In genomic region chr14:95319312-95320075, GRCh38 we compare ENCODE assay signal across 8 cellular contexts. TPM values are rescaled to one million over a fixed set of nuclear protein-coding genes. Genes with fewer than 3 reads are reported as not detected.
A peak's percentile ranks its signal among the peaks of the same experiment; 100 is the strongest.
DNase-seq lines count a peak whose midpoint lies in the region; ATAC-seq and TF ChIP-seq lines count a peak whose summit lies in the region.

Gene CLMN, minus strand, starts transcription at chr14:95319908. Its CDS starts 116 bp downstream, at chr14:95319792.

- peaks cover 5% of the 10 kb centered on the region for H3K4me1 ChIP-seq in CD8-positive, alpha-beta memory T cell (ENCODE audit: insufficient read depth, low read length)
- H3K4me1 ChIP-seq in foreskin keratinocyte (peaks cover 14% of the 10 kb centered on the region), neuronal stem cell (ENCODE audit: control insufficient read depth in 2 of 2, insufficient read depth in 1 of 2, low read depth in 1 of 2, low read length in 2 of 2) (peaks cover 9 to 12% of the 10 kb centered on the region in 2 donors)

- H4K91ac ChIP-seq in neuronal stem cell (ENCODE audit: low read depth, low read length, poor library complexity): no peak within 1 kb of the TSS

- H2BK120ac ChIP-seq in neuronal stem cell (ENCODE audit: low read depth, low read length): no peak within 1 kb of the TSS

- no peaks in the 10 kb centered on the region for H3K9me3 Mint-ChIP-seq in CD8-positive, alpha-beta memory T cell
- no peaks in the 10 kb centered on the region for H3K9me3 Mint-ChIP-seq in activated T-helper 1 cell treated with anti-CD3 and anti-CD28 coated beads, Interleukin-12 subunit alpha, Interleukin-12 subunit beta, Interleukin-2, Interleukin-4 antibody, amounts not matched to agents 30 ng/mL and 10 ng/mL and 1 ng/mL, durations not matched to agents 14 hours and 24 hours and 36 hours

- intact Hi-C loops in activated T-helper 1 cell treated with anti-CD3 and anti-CD28 coated beads, Interleukin-12 subunit alpha, Interleukin-12 subunit beta, Interleukin-2, Interleukin-4 antibody, amounts not matched to agents 30 ng/mL and 10 ng/mL and 1 ng/mL, durations not matched to agents 14 hours and 24 hours and 36 hours (cut with micrococcal nuclease): loop anchor here (2.0 kb wide), 1 partner anchor 163 kb away; the partner anchor contains the start of gene DICER1

- H3K9me3 ChIP-seq in CD8-positive, alpha-beta memory T cell (ENCODE audit: low read length): no peaks in the 10 kb centered on the region
- no peaks in the 10 kb centered on the region for H3K9me3 ChIP-seq in neuronal stem cell (replicated peaks in 1 of 2; ENCODE audit: control insufficient read depth in 2 of 2, insufficient read depth in 1 of 2, low read depth in 1 of 2, low read length in 2 of 2)

- peak within 1 kb of the TSS; percentile 87 for H3K9ac ChIP-seq in neuronal stem cell (ENCODE audit: low read depth, low read length, poor library complexity)

- H3K4me1 Mint-ChIP-seq in CD8-positive, alpha-beta memory T cell: peaks cover 13 to 15% (median 15%) of the 10 kb centered on the region in 3 donors
- peaks cover 6% of the 10 kb centered on the region for H3K4me1 Mint-ChIP-seq in activated T-helper 1 cell treated with anti-CD3 and anti-CD28 coated beads, Interleukin-12 subunit alpha, Interleukin-12 subunit beta, Interleukin-2, Interleukin-4 antibody, amounts not matched to agents 30 ng/mL and 10 ng/mL and 1 ng/mL, durations not matched to agents 14 hours and 24 hours and 36 hours (ENCODE audit: low read depth)

- H3K36me3 ChIP-seq in CD8-positive, alpha-beta memory T cell (ENCODE audit: insufficient read depth, low read length): no peaks in the 10 kb centered on the region
- no peaks in the 10 kb centered on the region for H3K36me3 ChIP-seq in neuronal stem cell (replicated peaks in 1 of 2; ENCODE audit: control insufficient read depth in 2 of 2, insufficient read depth in 2 of 2, low read length in 2 of 2)

- peak within 1 kb of the TSS; percentile 97 for H3K18ac ChIP-seq in neuronal stem cell (ENCODE audit: low read length)

- H3K27me3 Mint-ChIP-seq in CD8-positive, alpha-beta memory T cell: peaks cover 16 to 42% of the 10 kb centered on the region in 2 donors
- peaks cover 32% of the 10 kb centered on the region for H3K27me3 Mint-ChIP-seq in activated T-helper 1 cell treated with anti-CD3 and anti-CD28 coated beads, Interleukin-12 subunit alpha, Interleukin-12 subunit beta, Interleukin-2, Interleukin-4 antibody, amounts not matched to agents 30 ng/mL and 10 ng/mL and 1 ng/mL, durations not matched to agents 14 hours and 24 hours and 36 hours (ENCODE audit: insufficient read depth)

- H3K79me1 ChIP-seq in neuronal stem cell (ENCODE audit: low read depth, low read length): no peaks in the 10 kb centered on the region

- H3K4me2 ChIP-seq in neuronal stem cell (ENCODE audit: insufficient read depth, low read length, poor library complexity, severe bottlenecking): peak within 1 kb of the TSS; percentile 95

- H2BK15ac ChIP-seq in neuronal stem cell (ENCODE audit: low read length): no peak within 1 kb of the TSS

- peak within 1 kb of the TSS; percentile 50 for H3K14ac ChIP-seq in neuronal stem cell (ENCODE audit: low read length)

- peaks cover 10% of the 10 kb centered on the region for H3K27me3 ChIP-seq in CD8-positive, alpha-beta memory T cell (ENCODE audit: insufficient read depth, low read length, poor library complexity, severe bottlenecking)
- H3K27me3 ChIP-seq in foreskin keratinocyte: peaks cover 41% of the 10 kb centered on the region
- H3K27me3 ChIP-seq in neuronal stem cell (ENCODE audit: control insufficient read depth in 3 of 3, insufficient read depth in 3 of 3, low read depth in 1 of 3, low read length in 3 of 3): peaks cover 0 to 40% (median 0%) of the 10 kb centered on the region in 3 experiments

- H2BK12ac ChIP-seq in neuronal stem cell (ENCODE audit: low read length): no peak within 1 kb of the TSS

- CTCF ChIA-PET in CD8-positive, alpha-beta memory T cell (lab: Charles Lee): interaction anchor here (0.9 kb wide), 1 partner anchor 18 kb away, joined by 3 read pairs; no protein-coding TSS in a partner anchor

- POLR2A ChIA-PET in CD8-positive, alpha-beta memory T cell (lab: Charles Lee): no interaction called here

- no peak within 1 kb of the TSS for H3K27ac ChIP-seq in CD8-positive, alpha-beta memory T cell (ENCODE audit: low read depth, low read length)
- H3K27ac ChIP-seq in foreskin keratinocyte (no peak within 1 kb of the TSS), neuronal stem cell (replicated peaks; ENCODE audit: low read length) (no peak within 1 kb of the TSS)

- H3K27ac Mint-ChIP-seq in CD8-positive, alpha-beta memory T cell: peak within 1 kb of the TSS in 3 of 8 donors; percentile 27 to 70 (median 61)
- H3K27ac Mint-ChIP-seq in activated T-helper 1 cell treated with anti-CD3 and anti-CD28 coated beads, Interleukin-12 subunit alpha, Interleukin-12 subunit beta, Interleukin-2, Interleukin-4 antibody, amounts not matched to agents 30 ng/mL and 10 ng/mL and 1 ng/mL, durations not matched to agents 14 hours and 24 hours and 36 hours: peak within 1 kb of the TSS; percentile 30

- H2BK5ac ChIP-seq in neuronal stem cell (ENCODE audit: low read length): peak within 1 kb of the TSS; percentile 72

- TF ChIP-seq CTCF in foreskin keratinocyte (conservative IDR thresholded peaks at IDR 0.05): peak; percentile 2

- H3K4me3 Mint-ChIP-seq in CD8-positive, alpha-beta memory T cell: peak within 1 kb of the TSS; percentile 57 to 90 (median 73)
- peak within 1 kb of the TSS; percentile 69 for H3K4me3 Mint-ChIP-seq in activated T-helper 1 cell treated with anti-CD3 and anti-CD28 coated beads, Interleukin-12 subunit alpha, Interleukin-12 subunit beta, Interleukin-2, Interleukin-4 antibody, amounts not matched to agents 30 ng/mL and 10 ng/mL and 1 ng/mL, durations not matched to agents 14 hours and 24 hours and 36 hours

- peak within 1 kb of the TSS; percentile 76 for H4K8ac ChIP-seq in neuronal stem cell (ENCODE audit: low read depth, low read length)

- H2AFZ ChIP-seq in neuronal stem cell (ENCODE audit: low read length): peak within 1 kb of the TSS; percentile 97

- H3K36me3 Mint-ChIP-seq in CD8-positive, alpha-beta memory T cell: no peaks in the 10 kb centered on the region
- H3K36me3 Mint-ChIP-seq in activated T-helper 1 cell treated with anti-CD3 and anti-CD28 coated beads, Interleukin-12 subunit alpha, Interleukin-12 subunit beta, Interleukin-2, Interleukin-4 antibody, amounts not matched to agents 30 ng/mL and 10 ng/mL and 1 ng/mL, durations not matched to agents 14 hours and 24 hours and 36 hours (ENCODE audit: low read depth): no peaks in the 10 kb centered on the region

- peak within 1 kb of the TSS; percentile 50 for H3K4me3 ChIP-seq in CD8-positive, alpha-beta memory T cell (ENCODE audit: low read length)
- peak within 1 kb of the TSS; percentile 60 to 95 for H3K4me3 ChIP-seq in neuronal stem cell (ENCODE audit: low read length in 2 of 2)

- ATAC-seq in GM19372 (IDR thresholded peaks at IDR 0.05; ENCODE audit: low read depth, unreplicated experiment) (peak; percentile 60), foreskin keratinocyte (peak; percentile 65)

- peak in 4 of 5 donors; percentile 5 to 55 (median 30) for DNase-seq in CD8-positive, alpha-beta memory T cell
- DNase-seq in NCI-H2171 treated with DMSO at 0.1 percent for 48 hours (lab: John Stamatoyannopoulos, UW) (peak; percentile 58), foreskin keratinocyte (no peak), neuronal stem cell (ENCODE audit: low spot score) (peak; percentile 49), NK-92 (lab: John Stamatoyannopoulos, UW; ENCODE audit: unreplicated experiment) (no peak), T1000 (lab: John Stamatoyannopoulos, UW) (no peak)
- peak; percentile 13 for DNase-seq in activated T-helper 1 cell treated with anti-CD3 and anti-CD28 coated beads, Interleukin-12 subunit alpha, Interleukin-12 subunit beta, Interleukin-2, Interleukin-4 antibody, amounts not matched to agents 30 ng/mL and 10 ng/mL and 1 ng/mL, durations not matched to agents 14 hours and 24 hours and 36 hours (ENCODE audit: low spot score)

- H3K23ac ChIP-seq in neuronal stem cell (ENCODE audit: low read depth, low read length, poor library complexity): peak within 1 kb of the TSS; percentile 35

- peak within 1 kb of the TSS; percentile 93 for H2AK5ac ChIP-seq in neuronal stem cell (ENCODE audit: low read depth, low read length)

- no peak within 1 kb of the TSS for H3K4ac ChIP-seq in neuronal stem cell (ENCODE audit: low read length)

- WGBS in neuronal stem cell (ENCODE audit: extremely low coverage in 2 of 2, insufficient read length in 2 of 2, insufficient replicate concordance in 1 of 2), 2 donors: no CpG with 5 or more reads among the region's 98 CpGs

RNA-seq across cellular contexts. Expression of gene CLMN, which starts in this region (rescaled TPM):
- total RNA-seq in CD8-positive, alpha-beta memory T cell: under 1 TPM; 0.29 to 0.72 TPM
- 0.15 TPM for polyA plus RNA-seq in CD8-positive, alpha-beta memory T cell
- total RNA-seq in activated T-helper 1 cell treated with anti-CD3 and anti-CD28 coated beads, Interleukin-12 subunit alpha, Interleukin-12 subunit beta, Interleukin-2, Interleukin-4 antibody, amounts not matched to agents 30 ng/mL and 10 ng/mL and 1 ng/mL, durations not matched to agents 14 hours and 24 hours and 36 hours: 0.66 and 0.80 TPM in 2 replicates
- 4.7 and 5.7 TPM in 2 replicates for total RNA-seq in foreskin keratinocyte
- 1.9 and 3.2 TPM in 2 replicates for polyA plus RNA-seq in foreskin keratinocyte
- 7.4 TPM for polyA plus RNA-seq in neuronal stem cell (2013, experiment 1 of 2)
- 7.1 TPM for polyA plus RNA-seq in neuronal stem cell (2013, experiment 2 of 2)

Comparison
In these comparisons a context has a peak if more than half of its experiments do, and no peak if none do; other contexts are left out.
1. Peak in DNase-seq and H3K4me3 ChIP-seq in CD8-positive, alpha-beta memory T cell; RNA of the gene not detected or under 1 TPM.
2. Peak in DNase-seq in activated T-helper 1 cell treated with anti-CD3 and anti-CD28 coated beads, Interleukin-12 subunit alpha, Interleukin-12 subunit beta, Interleukin-2, Interleukin-4 antibody, amounts not matched to agents 30 ng/mL and 10 ng/mL and 1 ng/mL, durations not matched to agents 14 hours and 24 hours and 36 hours; RNA of the gene not detected or under 1 TPM.
3. DNase-seq: peak in NCI-H2171 treated with DMSO at 0.1 percent for 48 hours (single experiment) and neuronal stem cell (single experiment); none in foreskin keratinocyte (0 of 2), NK-92 (single experiment) and T1000 (single experiment).